ENCODE assay signal across 13 cellular contexts in the genomic region with DNA sequence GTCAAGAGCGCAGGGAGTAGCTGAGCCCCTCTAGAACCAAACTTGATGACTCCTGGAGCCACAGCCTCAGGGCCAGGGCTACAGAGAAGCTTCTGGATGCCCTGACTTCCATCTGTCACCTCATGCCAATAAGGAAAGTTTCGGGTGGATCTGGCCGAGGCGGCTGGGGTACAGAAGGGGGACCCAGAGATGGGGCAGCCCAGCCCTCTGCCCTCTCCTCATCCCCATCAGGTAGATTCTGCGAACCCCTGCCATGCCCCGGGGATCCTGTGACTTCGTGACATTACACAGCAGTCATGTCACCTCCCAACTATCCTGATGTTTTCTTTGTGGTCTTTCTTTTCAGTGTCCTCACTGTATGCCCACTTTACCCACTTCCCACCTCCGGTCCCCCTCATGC.
"Had no signal": no experiment of that assay in that cellular context is flagged by ENCODE, and none has a peak within 500 bp of the region (broad histone marks: within the 10 kb centered on the region; RNA-seq: fewer than 3 reads in every experiment).

No MANE protein-coding gene starts in this region.

- H3K27ac Mint-ChIP-seq: activated CD4-positive, alpha-beta T cell treated with anti-CD3 and anti-CD28 coated beads, Interleukin-2, amount 10 ng/mL, durations not matched to agents 7 days and 5 days; activated naive CD4-positive, alpha-beta T cell treated with anti-CD3 and anti-CD28 coated beads, Interleukin-2, amount 10 ng/mL, durations not matched to agents 7 days and 5 days had no signal

- H3K4me1 Mint-ChIP-seq: activated CD4-positive, alpha-beta T cell treated with anti-CD3 and anti-CD28 coated beads, Interleukin-2, amount 10 ng/mL, durations not matched to agents 7 days and 5 days; activated naive CD4-positive, alpha-beta T cell treated with anti-CD3 and anti-CD28 coated beads, Interleukin-2, amount 10 ng/mL, durations not matched to agents 7 days and 5 days had no signal

- H3K4me3 Mint-ChIP-seq: activated CD4-positive, alpha-beta T cell treated with anti-CD3 and anti-CD28 coated beads, Interleukin-2, amount 10 ng/mL, durations not matched to agents 7 days and 5 days; activated naive CD4-positive, alpha-beta T cell treated with anti-CD3 and anti-CD28 coated beads, Interleukin-2, amount 10 ng/mL, durations not matched to agents 7 days and 5 days had no signal

- DNase-seq: activated CD4-positive, alpha-beta T cell treated with anti-CD3 and anti-CD28 coated beads, Interleukin-2, amount 10 ng/mL, durations not matched to agents 7 days and 5 days; activated naive CD4-positive, alpha-beta T cell treated with anti-CD3 and anti-CD28 coated beads, Interleukin-2, amount 10 ng/mL, durations not matched to agents 7 days and 5 days; activated T-cell treated with anti-CD3 and anti-CD28 coated beads for 4 hours; effector CD8-positive, alpha-beta T cell; mammary epithelial cell; stimulated activated CD4-positive, alpha-beta T cell treated with anti-CD3 and anti-CD28 coated beads, Interleukin-4, amount 100 ng/mL, for 24 hours; stimulated activated naive CD4-positive, alpha-beta T cell; uterus had no signal

- ATAC-seq: activated CD4-positive, CD25-positive, alpha-beta regulatory T cell treated with anti-CD3 and anti-CD28 coated beads, Interleukin-2, amount 50 U/mL, for 24 hours; gastroesophageal sphincter; heart left ventricle; left lung; sciatic nerve had no signal

- H3K27me3 Mint-ChIP-seq: activated CD4-positive, alpha-beta T cell treated with anti-CD3 and anti-CD28 coated beads, Interleukin-2, amount 10 ng/mL, durations not matched to agents 7 days and 5 days; activated naive CD4-positive, alpha-beta T cell treated with anti-CD3 and anti-CD28 coated beads, Interleukin-2, amount 10 ng/mL, durations not matched to agents 7 days and 5 days had no signal

- H3K9me3 Mint-ChIP-seq: activated CD4-positive, alpha-beta T cell treated with anti-CD3 and anti-CD28 coated beads, Interleukin-2, amount 10 ng/mL, durations not matched to agents 7 days and 5 days; activated naive CD4-positive, alpha-beta T cell treated with anti-CD3 and anti-CD28 coated beads, Interleukin-2, amount 10 ng/mL, durations not matched to agents 7 days and 5 days had no signal
